ENCODE assay signal across 7 cellular contexts in genomic region chr9:136995772-136996308, GRCh38. TPM values are rescaled to one million over a fixed set of nuclear protein-coding genes. Genes with fewer than 3 reads are reported as not detected.
DNase-seq lines count a peak whose midpoint lies in the region; ATAC-seq and TF ChIP-seq lines count a peak whose summit lies in the region.

No MANE protein-coding gene starts in this region.

- H3K9me3 Mint-ChIP-seq in CD4-positive, alpha-beta T cell, result no peaks in the 10 kb centered on the region
- no peaks in the 10 kb centered on the region for H3K9me3 Mint-ChIP-seq in nephron
- H3K9me3 Mint-ChIP-seq in neural progenitor cell, result no peaks in the 10 kb centered on the region

- POLR2A ChIA-PET in CD4-positive, alpha-beta T cell (lab: Charles Lee), result interaction anchor here (1.0 to 1.3 kb wide), 4 partner anchors 33 to 203 kb away, joined by 3 to 4 read pairs (median 4); partner anchors contain the start of gene FBXW5

- H3K36me3 ChIP-seq in brain microvascular endothelial cell (replicated peaks) (no peaks in the 10 kb centered on the region), neural progenitor cell (no peaks in the 10 kb centered on the region)

- peaks cover 10% of the 10 kb centered on the region for H3F3A ChIP-seq in neural progenitor cell (ENCODE audit: low read depth)

- no peak for DNase-seq in CD4-positive, alpha-beta T cell
- DNase-seq in HT1080 (ENCODE audit: low read depth) (peak; percentile 29), brain microvascular endothelial cell (no peak), HuH-7.5 (ENCODE audit: low spot score) (no peak), neural progenitor cell (ENCODE audit: low spot score) (no peak)
- DNase-seq in activated effector memory CD4-positive, alpha-beta T cell treated with anti-CD3 and anti-CD28 coated beads, Interleukin-2, amount 50 U/mL, for 16 hours, result no peak

- H3K4me1 Mint-ChIP-seq in CD4-positive, alpha-beta T cell (ENCODE audit: low read depth), result peaks cover 50% of the 10 kb centered on the region
- H3K4me1 Mint-ChIP-seq in nephron, result peaks cover 5% of the 10 kb centered on the region
- peaks cover 10% of the 10 kb centered on the region for H3K4me1 Mint-ChIP-seq in neural progenitor cell

- no peaks in the 10 kb centered on the region for H3K27me3 ChIP-seq in CD4-positive, alpha-beta T cell (ENCODE audit: control insufficient read depth, insufficient read depth, low read length)
- no peaks in the 10 kb centered on the region for H3K27me3 ChIP-seq in brain microvascular endothelial cell (replicated peaks)
- H3K27me3 ChIP-seq in neural progenitor cell, result peaks cover 21% of the 10 kb centered on the region

- H3K4me2 ChIP-seq in neural progenitor cell, result no peak overlapping the region

- no peak overlapping the region for H3K9ac ChIP-seq in neural progenitor cell

- peaks cover 8% of the 10 kb centered on the region for H4K20me1 ChIP-seq in neural progenitor cell (ENCODE audit: low read depth)

- peaks cover 11% of the 10 kb centered on the region for H3K4me1 ChIP-seq in neural progenitor cell

- no peak for TF ChIP-seq CTCF in CD4-positive, alpha-beta T cell (IDR thresholded peaks at IDR 0.05)
- TF ChIP-seq CTCF in brain microvascular endothelial cell (IDR thresholded peaks at IDR 0.05; ENCODE audit: low read depth, low read length, missing control alignments) (no peak), nephron (IDR thresholded peaks at IDR 0.05; ENCODE audit: unreplicated experiment in 3 of 3) (no peak), neural progenitor cell (IDR thresholded peaks at IDR 0.05) (no peak)

- no peak overlapping the region for H3K27ac ChIP-seq in CD4-positive, alpha-beta T cell (ENCODE audit: low read depth, low read length)
- H3K27ac ChIP-seq in brain microvascular endothelial cell, result no peak overlapping the region
- H3K27ac ChIP-seq in neural progenitor cell, result no peak overlapping the region

- no peak overlapping the region for H2AFZ ChIP-seq in neural progenitor cell (replicated peaks)

- ATAC-seq in CD4-positive, alpha-beta T cell (ENCODE audit: poor library complexity), result no peak

- CTCF ChIA-PET in CD4-positive, alpha-beta T cell (lab: Charles Lee), result interaction anchor here (1.1 to 1.8 kb wide), 4 partner anchors 33 to 154 kb away, joined by 3 to 9 read pairs (median 6); partner anchors contain the start of genes AJM1 and FBXW5

- peak overlapping the region; percentile 62 for H3K4me3 Mint-ChIP-seq in CD4-positive, alpha-beta T cell
- H3K4me3 Mint-ChIP-seq in nephron, result peak overlapping the region in 2 of 3 experiments; percentile 19 to 44
- no peak overlapping the region for H3K4me3 Mint-ChIP-seq in neural progenitor cell

- H3K36me3 Mint-ChIP-seq in CD4-positive, alpha-beta T cell (ENCODE audit: low read depth), result peaks cover 8% of the 10 kb centered on the region
- H3K36me3 Mint-ChIP-seq in nephron (ENCODE audit: low read depth) (no peaks in the 10 kb centered on the region), neural progenitor cell (no peaks in the 10 kb centered on the region)

- H3K4me3 ChIP-seq in brain microvascular endothelial cell (ENCODE audit: low read depth, low read length) (peak overlapping the region; percentile 6), neural progenitor cell (no peak overlapping the region)

- intact Hi-C loops in CD4-positive, alpha-beta T cell (cut with DNase I, micrococcal nuclease), result no loop called here

- peaks cover 10% of the 10 kb centered on the region for H3K79me2 ChIP-seq in neural progenitor cell (ENCODE audit: low read depth)

- in situ Hi-C loops in brain microvascular endothelial cell (cut with HindIII; ENCODE audit: low pct_ligation_motif_present, low sequenced_read_pairs), result no loop called here

- H3K27ac Mint-ChIP-seq in CD4-positive, alpha-beta T cell, result peak overlapping the region; percentile 71
- H3K27ac Mint-ChIP-seq in nephron (no peak overlapping the region), neural progenitor cell (no peak overlapping the region)

- no peaks in the 10 kb centered on the region for H3K9me3 ChIP-seq in CD4-positive, alpha-beta T cell (ENCODE audit: control insufficient read depth, low read length)
- H3K9me3 ChIP-seq in neural progenitor cell (ENCODE audit: low read depth), result no peaks in the 10 kb centered on the region

- peaks cover 10% of the 10 kb centered on the region for H3K27me3 Mint-ChIP-seq in CD4-positive, alpha-beta T cell
- H3K27me3 Mint-ChIP-seq in nephron (ENCODE audit: low read depth) (peaks cover 5% of the 10 kb centered on the region), neural progenitor cell (ENCODE audit: insufficient read depth, low read depth) (peaks cover 19% of the 10 kb centered on the region)

RNA-seq across cellular contexts. Expression of gene CLIC3, which starts 0.5 kb away (rescaled TPM):
- total RNA-seq in CD4-positive, alpha-beta T cell, result 1 to 10 TPM; 2.1 to 2.8 TPM
- total RNA-seq in HT1080 (2014; rRNA removed; shearing (Covaris generic)), result 1.0 and 1.7 TPM in 2 replicates
- polyA plus RNA-seq in HT1080 (2015; cell fraction: cytosol; rRNA removed), result 21.2 and 23.5 TPM in 2 replicates
- polyA plus RNA-seq in HT1080 (2015; cell fraction: nucleus; rRNA removed), result 7.2 and 12.2 TPM in 2 replicates
- total RNA-seq in neural progenitor cell (ENCODE audit: low replicate concordance), result not detected in 2 replicates

RNA-seq across cellular contexts. Expression of gene PAXX, which starts 3.6 kb away (rescaled TPM):
- 10 to 100 TPM; 67.0 to 67.8 TPM for total RNA-seq in CD4-positive, alpha-beta T cell
- 68.0 and 77.8 TPM in 2 replicates for total RNA-seq in HT1080 (2014; rRNA removed; shearing (Covaris generic))
- 86.2 and 98.5 TPM in 2 replicates for polyA plus RNA-seq in HT1080 (2015; cell fraction: cytosol; rRNA removed)
- polyA plus RNA-seq in HT1080 (2015; cell fraction: nucleus; rRNA removed), result 201 and 220 TPM in 2 replicates
- total RNA-seq in neural progenitor cell (ENCODE audit: low replicate concordance), result 31.5 and 79.6 TPM in 2 replicates

RNA-seq across cellular contexts. Expression of gene LCNL1, which starts 13.0 kb away (rescaled TPM):
- total RNA-seq in CD4-positive, alpha-beta T cell, result 1 to 10 TPM in 1 of 2 experiments, under 1 TPM in 1; 0.93 to 1.0 TPM
- not detected in 2 replicates for total RNA-seq in HT1080 (2014; rRNA removed; shearing (Covaris generic))
- not detected in 2 replicates for polyA plus RNA-seq in HT1080 (2015; cell fraction: cytosol; rRNA removed)
- 0.04 and 0.08 TPM in 2 replicates for polyA plus RNA-seq in HT1080 (2015; cell fraction: nucleus; rRNA removed)
- 0.09 TPM in 1 of 2 replicates, not detected in the other for total RNA-seq in neural progenitor cell (ENCODE audit: low replicate concordance)

RNA-seq across cellular contexts. Expression of gene PTGDS, which starts 18.5 kb away (rescaled TPM):
- total RNA-seq in CD4-positive, alpha-beta T cell, result 10 to 100 TPM; 40.6 to 41.0 TPM
- total RNA-seq in HT1080 (2014; rRNA removed; shearing (Covaris generic)), result not detected in 2 replicates
- not detected in 2 replicates for polyA plus RNA-seq in HT1080 (2015; cell fraction: cytosol; rRNA removed)
- 0.91 TPM in 1 of 2 replicates, not detected in the other for polyA plus RNA-seq in HT1080 (2015; cell fraction: nucleus; rRNA removed)
- not detected in 2 replicates for total RNA-seq in neural progenitor cell (ENCODE audit: low replicate concordance)

RNA-seq across cellular contexts. Expression of gene ABCA2, which starts 32.2 kb away (rescaled TPM):
- total RNA-seq in CD4-positive, alpha-beta T cell, result 10 to 100 TPM; 80.1 to 86.8 TPM
- 7.5 and 9.0 TPM in 2 replicates for total RNA-seq in HT1080 (2014; rRNA removed; shearing (Covaris generic))
- polyA plus RNA-seq in HT1080 (2015; cell fraction: cytosol; rRNA removed), result 20.2 and 25.6 TPM in 2 replicates
- 83.6 and 95.5 TPM in 2 replicates for polyA plus RNA-seq in HT1080 (2015; cell fraction: nucleus; rRNA removed)
- 2.7 and 19.7 TPM in 2 replicates for total RNA-seq in neural progenitor cell (ENCODE audit: low replicate concordance)
